8 cellular contexts compared by ENCODE assay signal in the genomic region with DNA sequence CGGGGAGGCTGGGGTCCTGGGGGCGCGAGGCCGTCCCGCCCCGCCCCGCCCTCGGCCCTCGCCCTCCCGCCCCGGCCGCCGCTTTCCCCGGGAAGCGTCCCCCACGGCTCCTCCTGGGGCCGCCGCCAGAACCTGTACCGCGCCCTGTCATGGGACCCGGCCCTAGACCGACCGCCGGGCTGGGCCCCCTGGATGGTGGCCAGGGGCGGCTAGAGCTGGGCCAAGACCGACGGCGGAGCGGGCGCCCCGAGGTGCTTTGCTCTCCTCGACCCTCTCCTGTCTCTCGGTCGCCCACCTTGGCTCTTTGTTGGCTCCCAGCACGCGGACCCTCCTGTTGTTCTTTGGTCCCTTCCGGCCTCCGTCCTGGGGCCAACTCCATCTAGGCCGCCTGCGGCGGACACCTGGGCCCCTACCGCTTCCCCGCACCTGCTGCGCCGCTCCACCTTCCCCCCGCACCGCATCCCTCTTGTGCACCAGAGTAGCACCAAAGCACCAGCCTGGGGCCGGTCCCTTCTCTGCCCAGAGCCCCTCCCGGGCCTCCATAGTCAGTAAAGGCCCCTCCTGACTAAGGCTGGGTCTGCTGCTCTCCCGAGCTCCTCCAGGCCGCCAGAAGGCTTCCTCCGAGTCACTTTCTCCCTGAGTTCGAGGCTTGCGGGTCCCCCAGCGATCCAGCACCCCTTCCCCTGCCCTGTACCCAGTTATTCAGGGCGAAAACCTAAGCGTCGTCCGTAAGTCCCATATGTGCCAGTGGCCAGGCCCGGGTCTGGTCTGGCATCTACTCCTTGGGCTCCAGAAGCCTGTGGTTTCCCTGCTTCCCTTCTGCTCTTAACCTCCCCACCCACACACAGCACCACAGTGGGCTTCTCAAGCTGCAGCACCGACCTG. TPM values are rescaled to one million over a fixed set of nuclear protein-coding genes. Genes with fewer than 3 reads are reported as not detected.
DNase-seq lines count a peak whose midpoint lies in the region; ATAC-seq and TF ChIP-seq lines count a peak whose summit lies in the region.

No MANE protein-coding gene starts in this region.

- no peak for TF ChIP-seq CTCF in cardiac muscle cell (IDR thresholded peaks at IDR 0.05; ENCODE audit: low read depth, low read length)
- TF ChIP-seq CTCF in RWPE2 (IDR thresholded peaks at IDR 0.05; ENCODE audit: poor library complexity, severe bottlenecking), result no peak
- TF ChIP-seq CTCF in fibroblast of pulmonary artery (IDR thresholded peaks at IDR 0.05; ENCODE audit: low read length, missing control alignments), result no peak

- intact Hi-C loops in left cardiac atrium (cut with DNase I), result loop anchor here in 1 of 2 donors (10.0 kb wide), 1 partner anchor 367 kb away; no protein-coding TSS in a partner anchor

- ATAC-seq in left cardiac atrium (no peak), RWPE2 (ENCODE audit: low read depth) (peak; percentile 0; the same call in 1 of the 3 replicates)

- H3K4me3 ChIP-seq in cardiac muscle cell (peak overlapping the region; percentile 68), RWPE2 (ENCODE audit: severe bottlenecking) (peak overlapping the region; percentile 58), fibroblast of pulmonary artery (replicated peaks; ENCODE audit: low read depth, low read length) (peak overlapping the region; percentile 67), skeletal muscle cell (ENCODE audit: low read depth, low read length) (peak overlapping the region; percentile 76)

- DNase-seq in cardiac muscle cell (ENCODE audit: low read depth in 1 of 2, low spot score in 1 of 2), result no peak
- DNase-seq in left cardiac atrium, result no peak
- peak; percentile 52 for DNase-seq in RWPE2 (ENCODE audit: low spot score)
- DNase-seq in fibroblast of pulmonary artery (ENCODE audit: low read depth), result no peak
- no peak for DNase-seq in skeletal muscle cell (ENCODE audit: low read depth)
- DNase-seq in NCI-H510A treated with DMSO at 0.1 percent for 48 hours (lab: John Stamatoyannopoulos, UW), result no peak
- DNase-seq in mesenteric fat pad (ENCODE audit: low spot score), result no peak
- no peak for DNase-seq in T-helper 9 cell

- H3K27ac ChIP-seq in cardiac muscle cell (no peak overlapping the region), RWPE2 (ENCODE audit: poor library complexity, severe bottlenecking) (peak overlapping the region; percentile 63)

- no peaks in the 10 kb centered on the region for H3K27me3 ChIP-seq in cardiac muscle cell
- no peaks in the 10 kb centered on the region for H3K27me3 ChIP-seq in RWPE2 (ENCODE audit: insufficient read depth, poor library complexity, severe bottlenecking)

- H3K36me3 ChIP-seq in cardiac muscle cell, result peaks cover 4% of the 10 kb centered on the region
- peaks cover 57% of the 10 kb centered on the region for H3K36me3 ChIP-seq in RWPE2 (ENCODE audit: low read depth)

- H3K9me3 ChIP-seq in cardiac muscle cell (ENCODE audit: low read depth), result no peaks in the 10 kb centered on the region
- H3K9me3 ChIP-seq in RWPE2 (ENCODE audit: severe bottlenecking), result no peaks in the 10 kb centered on the region

- peaks cover 11% of the 10 kb centered on the region for H3K4me1 ChIP-seq in cardiac muscle cell (ENCODE audit: low read depth)
- H3K4me1 ChIP-seq in RWPE2 (ENCODE audit: insufficient read depth, poor library complexity, severe bottlenecking), result peaks cover 11% of the 10 kb centered on the region

RNA-seq across cellular contexts. Expression of a gene that starts 0.6 kb away (rescaled TPM):
- total RNA-seq in cardiac muscle cell (14.4 and 78.2 TPM in 2 replicates), left cardiac atrium (1 to 10 TPM; 6.3 to 9.2 TPM), mesenteric fat pad (10.2 TPM)
- polyA plus RNA-seq in cardiac muscle cell, result 18.1 and 73.1 TPM in 2 replicates

RNA-seq across cellular contexts. Expression of a gene that starts 0.8 kb away (rescaled TPM):
- total RNA-seq in cardiac muscle cell (174 and 175 TPM in 2 replicates), left cardiac atrium (10 to 100 TPM; 34.0 to 48.4 TPM), mesenteric fat pad (33.6 TPM)
- polyA plus RNA-seq in cardiac muscle cell, result 124 and 137 TPM in 2 replicates

RNA-seq across cellular contexts. Expression of a gene that starts 9.8 kb away (rescaled TPM):
- 39.9 and 63.3 TPM in 2 replicates for total RNA-seq in cardiac muscle cell
- 62.0 TPM in 2 replicates for polyA plus RNA-seq in cardiac muscle cell
- total RNA-seq in left cardiac atrium, result 10 to 100 TPM; 15.8 to 18.2 TPM
- 31.2 TPM for total RNA-seq in mesenteric fat pad

RNA-seq across cellular contexts. Expression of a gene that starts 37.8 kb away (rescaled TPM):
- total RNA-seq in cardiac muscle cell (7.1 and 11.8 TPM in 2 replicates), left cardiac atrium (1 to 10 TPM; 1.3 to 1.6 TPM), mesenteric fat pad (2.9 TPM)
- 7.1 and 11.4 TPM in 2 replicates for polyA plus RNA-seq in cardiac muscle cell
